ENCODE assay signal across 9 cellular contexts in the genomic region with DNA sequence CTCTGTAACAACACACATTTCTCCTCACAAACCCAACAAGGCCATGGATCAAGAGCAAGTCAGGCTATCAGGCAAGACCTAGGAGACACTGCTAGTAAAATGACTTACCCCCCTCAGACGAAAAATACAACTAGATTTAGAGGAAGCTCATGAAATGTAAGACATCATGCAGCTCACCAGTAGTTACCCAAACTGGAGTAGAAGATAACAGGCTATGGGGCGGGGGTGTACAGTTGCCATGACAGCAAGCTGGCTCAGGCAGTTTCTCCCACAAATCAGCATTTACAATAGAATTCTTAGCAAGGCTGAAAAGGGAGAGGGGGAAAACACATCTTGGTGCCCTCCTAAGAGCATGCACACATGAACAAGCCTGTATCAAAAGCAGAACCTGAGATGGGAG. TPM values are rescaled to one million over a fixed set of nuclear protein-coding genes. Genes with fewer than 3 reads are reported as not detected.
DNase-seq lines count a peak whose midpoint lies in the region; ATAC-seq and TF ChIP-seq lines count a peak whose summit lies in the region.
"Had no signal": no experiment of that assay in that cellular context is flagged by ENCODE, and none has a peak within 500 bp of the region (broad histone marks: within the 10 kb centered on the region; RNA-seq: fewer than 3 reads in every experiment).

No MANE protein-coding gene starts in this region.

- dilution Hi-C loops in IMR-90 (cut with HindIII; ENCODE audit: low sequenced_read_pairs, unreplicated experiment): no loop called here

- H2BK5ac ChIP-seq in IMR-90 (ENCODE audit: low read depth, low read length, poor library complexity, severe bottlenecking): no peak overlapping the region

- H2BK15ac ChIP-seq in IMR-90 (ENCODE audit: low read depth, low read length): no peak overlapping the region

- no peak for TF ChIP-seq CTCF in A673 (conservative IDR thresholded peaks at IDR 0.05; ENCODE audit: low read depth, low read length)
- TF ChIP-seq CTCF in IMR-90 (conservative IDR thresholded peaks at IDR 0.05; ENCODE audit: low read depth, low read length): no peak

- H3K27ac ChIP-seq in A673 (ENCODE audit: low read depth, low read length, poor library complexity, severe bottlenecking) (peak overlapping the region; percentile 41), IMR-90 (ENCODE audit: insufficient read depth, low read length) (no peak overlapping the region)

- in situ Hi-C loops in IMR-90 (cut with MboI; ENCODE audit: low sequenced_read_pairs): no loop called here

- intact Hi-C loops in A673 (cut with micrococcal nuclease; ENCODE audit: unreplicated experiment): no loop called here
- intact Hi-C loops in IMR-90 (cut with micrococcal nuclease): no loop called here
- intact Hi-C loops in cardiac septum (cut with DNase I): loop anchor here (10.0 kb wide), 1 partner anchor 183 kb away; a partner anchor contains a TSS

- no peak overlapping the region for H3K14ac ChIP-seq in IMR-90 (replicated peaks; ENCODE audit: low read depth, low read length)

- H3K4ac ChIP-seq in IMR-90 (ENCODE audit: low read depth, low read length): no peak overlapping the region

- no peak for TF ChIP-seq POLR2A in IMR-90 (IDR thresholded peaks at IDR 0.05; ENCODE audit: low read depth, low read length)

- H3K9me3 ChIP-seq in A673 (ENCODE audit: low read depth, low read length, poor library complexity, severe bottlenecking): no peaks in the 10 kb centered on the region
- H3K9me3 ChIP-seq in IMR-90 (ENCODE audit: control insufficient read depth, insufficient read depth, low read length): no peaks in the 10 kb centered on the region
- H3K9me3 ChIP-seq in mucosa of stomach (ENCODE audit: control insufficient read depth, low read length): no peaks in the 10 kb centered on the region
- H3K9me3 ChIP-seq: esophagus squamous epithelium had no signal

- CTCF ChIA-PET in A673 (lab: Charles Lee) (no interaction called here), IMR-90 (lab: Yijun Ruan, JAX) (interaction anchor here (0.6 to 1.2 kb wide), 2 partner anchors 12 to 17 kb away, joined by 3 to 4 read pairs; no protein-coding TSS in a partner anchor)

- H2BK120ac ChIP-seq in IMR-90 (ENCODE audit: low read depth, low read length): no peak overlapping the region

- H3K4me3 ChIP-seq in A673 (ENCODE audit: low read depth, low read length, poor library complexity, severe bottlenecking) (no peak overlapping the region), IMR-90 (ENCODE audit: insufficient read depth, low read depth, low read length) (no peak overlapping the region), mucosa of stomach (ENCODE audit: low read length) (no peak overlapping the region)
- H3K4me3 ChIP-seq: esophagus squamous epithelium had no signal

- H3K27me3 ChIP-seq in A673 (replicated peaks; ENCODE audit: insufficient read depth, low read depth, low read length, poor library complexity) (no peaks in the 10 kb centered on the region), IMR-90 (ENCODE audit: control insufficient read depth, insufficient read depth, low read length) (no peaks in the 10 kb centered on the region), mucosa of stomach (ENCODE audit: control insufficient read depth, insufficient read depth, low read length) (no peaks in the 10 kb centered on the region)
- H3K27me3 ChIP-seq: esophagus squamous epithelium had no signal

- POLR2A ChIA-PET in A673 (lab: Charles Lee; ENCODE audit: low non-redundant PET): no interaction called here
- POLR2A ChIA-PET in IMR-90 (lab: Charles Lee; ENCODE audit: unreplicated experiment): no interaction called here

- peaks cover 38% of the 10 kb centered on the region for H3K36me3 ChIP-seq in A673 (ENCODE audit: insufficient read depth, low read length, poor library complexity, severe bottlenecking)
- H3K36me3 ChIP-seq in IMR-90 (ENCODE audit: control insufficient read depth, insufficient read depth, low read length): peaks cover 24% of the 10 kb centered on the region
- peaks cover 12% of the 10 kb centered on the region for H3K36me3 ChIP-seq in mucosa of stomach (ENCODE audit: control insufficient read depth, insufficient read depth, low read length)

- TF ChIP-seq RAD21 in IMR-90 (IDR thresholded peaks at IDR 0.05; ENCODE audit: low read length): no peak

- ATAC-seq in IMR-90 (ENCODE audit: low read depth): no peak

- H2BK20ac ChIP-seq in IMR-90 (ENCODE audit: low read depth, low read length): no peak overlapping the region

- WGBS in IMR-90 (ENCODE audit: extremely low coverage in 2 of 2, insufficient read length in 1 of 2), 2 experiments: no CpG with 5 or more reads among the region's 2 CpGs

- H4K91ac ChIP-seq in IMR-90 (ENCODE audit: insufficient read depth, low read depth, low read length): no peak overlapping the region

- H3K79me1 ChIP-seq in IMR-90 (ENCODE audit: low read depth in 1 of 2, low read length in 2 of 2): peaks cover 2 to 30% of the 10 kb centered on the region in 2 experiments

- H3K4me1 ChIP-seq in A673 (ENCODE audit: insufficient read depth, low read length, poor library complexity, severe bottlenecking): peaks cover 49% of the 10 kb centered on the region
- peaks cover 22% of the 10 kb centered on the region for H3K4me1 ChIP-seq in IMR-90 (ENCODE audit: control insufficient read depth, insufficient read depth, low read length)
- peaks cover 50% of the 10 kb centered on the region for H3K4me1 ChIP-seq in mucosa of stomach (ENCODE audit: control insufficient read depth, insufficient read depth, low read length)

- BruUV-seq in A673 (replicated peaks; lab: Mats Ljungman, UMichigan) (no TSS peak), IMR-90 (replicated peaks; lab: Mats Ljungman, UMichigan) (no TSS peak)

- no peak overlapping the region for H3K18ac ChIP-seq in IMR-90 (ENCODE audit: low read depth, low read length)

- H2AK5ac ChIP-seq in IMR-90 (ENCODE audit: low read depth, low read length): no peak overlapping the region

- no peak overlapping the region for H3K56ac ChIP-seq in IMR-90 (ENCODE audit: extremely low read depth, insufficient read depth, low read length)

- no peak overlapping the region for H4K8ac ChIP-seq in IMR-90 (ENCODE audit: low read depth in 2 of 2, low read length in 2 of 2)

- peaks cover 95% of the 10 kb centered on the region for H4K20me1 ChIP-seq in IMR-90 (ENCODE audit: insufficient read depth, low read length)

- peak overlapping the region; percentile 10 for H3K23ac ChIP-seq in IMR-90 (ENCODE audit: low read depth, low read length)

- H3K9me1 ChIP-seq in IMR-90 (ENCODE audit: insufficient read depth, low read length): peaks cover 11% of the 10 kb centered on the region

- H3K9ac ChIP-seq in IMR-90 (ENCODE audit: low read depth, low read length) (no peak overlapping the region), mucosa of stomach (ENCODE audit: low read length) (peak overlapping the region; percentile 22)

- DNase-seq in A673 (ENCODE audit: low spot score) (no peak), IMR-90 (no peak), amniotic epithelial cell (ENCODE audit: low read depth) (peak; percentile 31), SKM-1 treated with dmso at 0.1 percent for 144 hours (lab: John Stamatoyannopoulos, UW; ENCODE audit: unreplicated experiment) (no peak), NCI-H146 (lab: John Stamatoyannopoulos, UW) (no peak), cardiac septum (ENCODE audit: low spot score) (no peak), NCI-H128 (lab: John Stamatoyannopoulos, UW; ENCODE audit: unreplicated experiment) (no peak)
- DNase-seq: esophagus squamous epithelium had no signal

- H4K5ac ChIP-seq in IMR-90 (ENCODE audit: low read depth, low read length): no peak overlapping the region

- peak overlapping the region; percentile 17; the same call in 1 of the 2 replicates for H3K4me2 ChIP-seq in IMR-90 (ENCODE audit: low read depth, low read length)

- no peak overlapping the region for H2AK9ac ChIP-seq in IMR-90 (replicated peaks; ENCODE audit: low read depth, low read length, poor library complexity)

- H2AFZ ChIP-seq in IMR-90 (replicated peaks; ENCODE audit: low read length, poor library complexity): no peak overlapping the region

TF ChIP-seq in IMR-90, 13 proteins besides CTCF, POLR2A, EP300 and RAD21 (continues in another document):
- no peak for TF ChIP-seq MAZ (IDR thresholded peaks at IDR 0.05; ENCODE audit: borderline replicate concordance, low read depth, low read length)
- no peak for TF ChIP-seq RCOR1 (IDR thresholded peaks at IDR 0.05; ENCODE audit: insufficient replicate concordance, low read length)
- no peak for TF ChIP-seq CEBPB (IDR thresholded peaks at IDR 0.05; ENCODE audit: low read depth, low read length)
- TF ChIP-seq RFX5 (IDR thresholded peaks at IDR 0.05; ENCODE audit: low read depth, low read length): no peak
- TF ChIP-seq CHD1 (IDR thresholded peaks at IDR 0.05; ENCODE audit: low read depth, low read length): no peak
- TF ChIP-seq NFE2L2 (IDR thresholded peaks at IDR 0.05; ENCODE audit: low read depth, low read length): no peak
- TF ChIP-seq MAFK (IDR thresholded peaks at IDR 0.05; ENCODE audit: low read depth, low read length): no peak
- no peak for TF ChIP-seq SMC3 (IDR thresholded peaks at IDR 0.05; ENCODE audit: low read depth, low read length)

RNA-seq across cellular contexts. Expression of a gene that starts 13.9 kb away (rescaled TPM):
- total RNA-seq in A673 (2021) (661 and 746 TPM in 2 replicates), IMR-90 (2012; rRNA removed) (530 and 974 TPM in 2 replicates), cardiac septum (364 TPM)
- 409 and 438 TPM in 2 replicates for polyA plus RNA-seq in IMR-90 (2012; rRNA removed)
- polyA plus RNA-seq in IMR-90 (2012; cell fraction: cytosol; rRNA removed): 159 and 397 TPM in 2 replicates
- polyA plus RNA-seq in IMR-90 (2012; cell fraction: nucleus; rRNA removed; ENCODE audit: low replicate concordance): 82.6 and 262 TPM in 2 replicates

RNA-seq across cellular contexts. Expression of a gene that starts 23.1 kb away (rescaled TPM):
- total RNA-seq in A673 (2021) (0.04 and 0.09 TPM in 2 replicates), IMR-90 (2012; rRNA removed) (under 0.01 TPM in 2 replicates), cardiac septum (0.48 TPM)
- polyA plus RNA-seq in IMR-90 (2012; rRNA removed): 0.02 TPM in 1 of 2 replicates, not detected in the other
- under 0.01 TPM in 1 of 2 replicates, not detected in the other for polyA plus RNA-seq in IMR-90 (2012; cell fraction: cytosol; rRNA removed)
- polyA plus RNA-seq in IMR-90 (2012; cell fraction: nucleus; rRNA removed; ENCODE audit: low replicate concordance): 0.02 and 0.13 TPM in 2 replicates

RNA-seq across cellular contexts. Expression of a gene that starts 28.1 kb away (rescaled TPM):
- total RNA-seq in A673 (2021): not detected in 2 replicates
- not detected in 2 replicates for total RNA-seq in IMR-90 (2012; rRNA removed)
- polyA plus RNA-seq in IMR-90 (2012; rRNA removed): not detected in 2 replicates
- not detected in 2 replicates for polyA plus RNA-seq in IMR-90 (2012; cell fraction: cytosol; rRNA removed)
- not detected in 2 replicates for polyA plus RNA-seq in IMR-90 (2012; cell fraction: nucleus; rRNA removed; ENCODE audit: low replicate concordance)
- not detected for total RNA-seq in cardiac septum
- total RNA-seq: esophagus squamous epithelium had no signal

RNA-seq across cellular contexts. Expression of a gene that starts 42.7 kb away (rescaled TPM):
- total RNA-seq in A673 (2021) (249 and 269 TPM in 2 replicates), IMR-90 (2012; rRNA removed) (57.5 and 77.2 TPM in 2 replicates), cardiac septum (111 TPM)
- 149 and 156 TPM in 2 replicates for polyA plus RNA-seq in IMR-90 (2012; rRNA removed)
- polyA plus RNA-seq in IMR-90 (2012; cell fraction: cytosol; rRNA removed): 58.9 and 125 TPM in 2 replicates
- polyA plus RNA-seq in IMR-90 (2012; cell fraction: nucleus; rRNA removed; ENCODE audit: low replicate concordance): 363 and 547 TPM in 2 replicates
